14 cellular contexts compared by ENCODE assay signal in genomic region chr6:133893324-133893692, GRCh38. TPM values are rescaled to one million over a fixed set of nuclear protein-coding genes. Genes with fewer than 3 reads are reported as not detected.
DNase-seq lines count a peak whose midpoint lies in the region; ATAC-seq and TF ChIP-seq lines count a peak whose summit lies in the region.
"Had no signal": no experiment of that assay in that cellular context is flagged by ENCODE, and none has a peak within 500 bp of the region (broad histone marks: within the 10 kb centered on the region; RNA-seq: fewer than 3 reads in every experiment).

No MANE protein-coding gene starts in this region.

- H4K20me1 ChIP-seq in GM23338 (replicated peaks; ENCODE audit: insufficient read depth) (no peaks in the 10 kb centered on the region), mammary epithelial cell (ENCODE audit: insufficient read depth, low read length) (no peaks in the 10 kb centered on the region)

- WGBS in mammary epithelial cell (ENCODE audit: low coverage, missing lambda C conversion rate) = 42% methylated on average over 9 of the region's 9 CpGs

- peaks cover 58% of the 10 kb centered on the region for H3K4me1 ChIP-seq in GM23338 (ENCODE audit: insufficient read depth)
- peaks cover 0 to 38% (median 2%) of the 10 kb centered on the region in 4 donors for H3K4me1 ChIP-seq in Peyer's patch
- peaks cover 7% of the 10 kb centered on the region for H3K4me1 ChIP-seq in iPS-15b (ENCODE audit: control insufficient read depth, insufficient read depth, low read length)
- peaks cover 2% of the 10 kb centered on the region for H3K4me1 ChIP-seq in rectal smooth muscle tissue (ENCODE audit: control insufficient read depth, insufficient read depth, low read length)
- no peaks in the 10 kb centered on the region for H3K4me1 ChIP-seq in mammary epithelial cell (ENCODE audit: insufficient read depth, low read length)

- H3K79me2 ChIP-seq in GM23338 (replicated peaks; ENCODE audit: insufficient read depth) = no peaks in the 10 kb centered on the region
- no peaks in the 10 kb centered on the region for H3K79me2 ChIP-seq in mammary epithelial cell (ENCODE audit: insufficient read depth, low read length)

- DNase-seq in GM23338 (ENCODE audit: low spot score) (no peak), Peyer's patch (no peak), mammary epithelial cell (no peak), NCI-H69 (lab: John Stamatoyannopoulos, UW) (no peak), mucosa of gallbladder (ENCODE audit: low spot score) (no peak)
- DNase-seq: activated CD8-positive, alpha-beta memory T cell treated with anti-CD3 and anti-CD28 coated beads for 24 hours; activated naive CD4-positive, alpha-beta T cell treated with Interleukin-2 at 50 U/mL for 16 hours; caudate nucleus; NCI-H1694 treated with DMSO at 0.1 percent for 48 hours; SHP77 treated with DMSO at 0.1 percent for 48 hours had no signal

- H3K4me3 ChIP-seq in GM23338 = peak overlapping the region; percentile 50
- peak overlapping the region in 2 of 4 donors; percentile 34 to 56 for H3K4me3 ChIP-seq in Peyer's patch
- peak overlapping the region; percentile 43 for H3K4me3 ChIP-seq in iPS-15b (ENCODE audit: low read depth, low read length)
- H3K4me3 ChIP-seq in rectal smooth muscle tissue (ENCODE audit: low read length) = peak overlapping the region; percentile 3
- H3K4me3 ChIP-seq in mammary epithelial cell (replicated peaks in 1 of 3; ENCODE audit: insufficient read depth in 1 of 3, low read depth in 2 of 3, low read length in 3 of 3) = no peak overlapping the region
- H3K4me3 ChIP-seq: mucosa of descending colon had no signal

- H3K9me2 ChIP-seq in GM23338 (ENCODE audit: insufficient read depth) = no peaks in the 10 kb centered on the region

- no peak for TF ChIP-seq POLR2A in Peyer's patch (IDR thresholded peaks at IDR 0.05)

- H3K36me3 ChIP-seq in GM23338 (ENCODE audit: insufficient read depth) (no peaks in the 10 kb centered on the region; the same call in 1 of the 2 replicates), Peyer's patch (no peaks in the 10 kb centered on the region), iPS-15b (ENCODE audit: control insufficient read depth, insufficient read depth, low read length) (no peaks in the 10 kb centered on the region), rectal smooth muscle tissue (ENCODE audit: control insufficient read depth, insufficient read depth, low read length) (peaks cover 3% of the 10 kb centered on the region), mammary epithelial cell (ENCODE audit: insufficient read depth, low read length) (no peaks in the 10 kb centered on the region)

- TF ChIP-seq CTCF in GM23338 (conservative IDR thresholded peaks at IDR 0.05; ENCODE audit: low read depth in 2 of 2) (no peak), Peyer's patch (IDR thresholded peaks at IDR 0.05) (no peak), mammary epithelial cell (conservative IDR thresholded peaks at IDR 0.05 in 1 of 2, IDR thresholded peaks at IDR 0.05 in 1 of 2; ENCODE audit: extremely low read depth in 1 of 2, insufficient read depth in 1 of 2, low read depth in 1 of 2, low read length in 2 of 2) (no peak)

- ATAC-seq in GM23338 = no peak
- ATAC-seq: mucosa of descending colon had no signal

- dilution Hi-C loops in mammary epithelial cell (cut with HindIII; ENCODE audit: low sequenced_read_pairs) = no loop called here

- H3K36me3 Mint-ChIP-seq in GM23338 (ENCODE audit: low read depth) = no peaks in the 10 kb centered on the region

- no TSS peak for BruUV-seq in mammary epithelial cell (replicated peaks; lab: Mats Ljungman, UMichigan)

- no peak overlapping the region for H3K27ac ChIP-seq in GM23338 (ENCODE audit: low read depth)
- H3K27ac ChIP-seq in Peyer's patch = peak overlapping the region; percentile 46 to 83 (median 57)
- peak overlapping the region; percentile 70 for H3K27ac ChIP-seq in rectal smooth muscle tissue (ENCODE audit: low read depth, low read length)
- H3K27ac ChIP-seq in mammary epithelial cell (ENCODE audit: insufficient read depth, low read depth, low read length) = no peak overlapping the region
- H3K27ac ChIP-seq: KMS-11 had no signal

- H3K4me3 Mint-ChIP-seq in GM23338 = peak overlapping the region; percentile 69

- no peaks in the 10 kb centered on the region; the same call in 2 of the 3 replicates for H3K9me3 Mint-ChIP-seq in GM23338

- in situ Hi-C loops in mammary epithelial cell (cut with MboI; ENCODE audit: low sequenced_read_pairs in 2 of 2) = loop anchor here in 1 of 2 donors (10.0 kb wide), 1 partner anchor 59 kb away; no protein-coding TSS in a partner anchor

- H3K27me3 ChIP-seq in GM23338 (ENCODE audit: insufficient read depth) (peaks cover 100% of the 10 kb centered on the region), Peyer's patch (peaks cover 0 to 5% of the 10 kb centered on the region in 2 donors), iPS-15b (ENCODE audit: control insufficient read depth, insufficient read depth, low read length) (peaks cover 98% of the 10 kb centered on the region), rectal smooth muscle tissue (ENCODE audit: control insufficient read depth, insufficient read depth, low read length) (peaks cover 39% of the 10 kb centered on the region), mammary epithelial cell (ENCODE audit: insufficient read depth, low read length) (peaks cover 72% of the 10 kb centered on the region)

- H3K27me3 Mint-ChIP-seq in GM23338 (ENCODE audit: insufficient read depth, low read depth, poor library complexity) = peaks cover 87% of the 10 kb centered on the region

- peaks cover 54% of the 10 kb centered on the region for H3K4me1 Mint-ChIP-seq in GM23338

- peaks cover 14% of the 10 kb centered on the region; the same call in 1 of the 2 replicates for H3F3A ChIP-seq in GM23338 (replicated peaks; ENCODE audit: low read depth)

- H3K4me2 ChIP-seq in GM23338 = peak overlapping the region; percentile 73
- no peak overlapping the region for H3K4me2 ChIP-seq in mammary epithelial cell (ENCODE audit: insufficient read depth, low read depth, low read length)
- H3K4me2 ChIP-seq: KMS-11 had no signal

- H3K9ac ChIP-seq in iPS-15b (ENCODE audit: low read depth, low read length) (no peak overlapping the region), rectal smooth muscle tissue (ENCODE audit: low read length) (no peak overlapping the region), mammary epithelial cell (ENCODE audit: insufficient read depth, low read length) (no peak overlapping the region)
- H3K9ac ChIP-seq: KMS-11 had no signal

- CTCF ChIA-PET in mammary epithelial cell (lab: Charles Lee; ENCODE audit: low non-redundant PET) = no interaction called here

- H3K9me3 ChIP-seq in Peyer's patch = no peaks in the 10 kb centered on the region
- no peaks in the 10 kb centered on the region for H3K9me3 ChIP-seq in iPS-15b (ENCODE audit: control insufficient read depth, insufficient read depth, low read length)
- no peaks in the 10 kb centered on the region for H3K9me3 ChIP-seq in mammary epithelial cell (replicated peaks; ENCODE audit: insufficient read depth, low read length)
- H3K9me3 ChIP-seq: mucosa of descending colon had no signal

- intact Hi-C loops in mammary epithelial cell (cut with micrococcal nuclease) = no loop called here

- H3K27ac Mint-ChIP-seq in GM23338 = no peak overlapping the region

- no peak overlapping the region for H2AFZ ChIP-seq in GM23338
- no peak overlapping the region for H2AFZ ChIP-seq in mammary epithelial cell (ENCODE audit: low read depth, low read length)

TF ChIP-seq in GM23338, 12 proteins besides CTCF, POLR2A, EP300 and RAD21 (continues in another document):
- TF ChIP-seq JUNB (IDR thresholded peaks at IDR 0.05; ENCODE audit: unreplicated experiment) = no peak
- TF ChIP-seq, protein P1, sequence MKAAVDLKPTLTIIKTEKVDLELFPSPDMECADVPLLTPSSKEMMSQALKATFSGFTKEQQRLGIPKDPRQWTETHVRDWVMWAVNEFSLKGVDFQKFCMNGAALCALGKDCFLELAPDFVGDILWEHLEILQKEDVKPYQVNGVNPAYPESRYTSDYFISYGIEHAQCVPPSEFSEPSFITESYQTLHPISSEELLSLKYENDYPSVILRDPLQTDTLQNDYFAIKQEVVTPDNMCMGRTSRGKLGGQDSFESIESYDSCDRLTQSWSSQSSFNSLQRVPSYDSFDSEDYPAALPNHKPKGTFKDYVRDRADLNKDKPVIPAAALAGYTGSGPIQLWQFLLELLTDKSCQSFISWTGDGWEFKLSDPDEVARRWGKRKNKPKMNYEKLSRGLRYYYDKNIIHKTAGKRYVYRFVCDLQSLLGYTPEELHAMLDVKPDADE (IDR thresholded peaks at IDR 0.05) = no peak

RNA-seq across cellular contexts. Expression of gene TCF21, which starts 4.4 kb away (rescaled TPM):
- total RNA-seq in GM23338 (2014; rRNA removed; shearing (Covaris generic)) = 0.08 and 0.17 TPM in 2 replicates
- polyA plus RNA-seq in GM23338 (2016; fragmentation: Nextera tagmentation; extraction: Ambion mirVana) = 0.05 and 0.19 TPM in 2 replicates
- total RNA-seq in Peyer's patch = 10 to 100 TPM in 1 of 4 donors, 1 to 10 TPM in 3; 2.5 to 29.7 (median 4.7) TPM
- not detected for total RNA-seq in mammary epithelial cell
- polyA plus RNA-seq in mammary epithelial cell = not detected
- not detected for polyA minus RNA-seq in mammary epithelial cell
- 10.9 TPM for total RNA-seq in mucosa of gallbladder

RNA-seq across cellular contexts. Expression of gene TBPL1, which starts 59.7 kb away (rescaled TPM):
- 72.9 and 94.9 TPM in 2 replicates for total RNA-seq in GM23338 (2014; rRNA removed; shearing (Covaris generic))
- polyA plus RNA-seq in GM23338 (2016; fragmentation: Nextera tagmentation; extraction: Ambion mirVana) (139 and 144 TPM in 2 replicates), mammary epithelial cell (23.7 TPM)
- total RNA-seq in Peyer's patch (10 to 100 TPM in 1 of 4 donors, 1 to 10 TPM in 3; 4.0 to 35.5 (median 6.6) TPM), mammary epithelial cell (10 to 100 TPM; 19.2 to 25.6 TPM), mucosa of gallbladder (24.5 TPM)
- polyA minus RNA-seq in mammary epithelial cell = 1.2 TPM

Comparison
In these comparisons a context has a peak if more than half of its experiments do, and no peak if none do; other contexts are left out.
1. H3K27ac ChIP-seq: peak in Peyer's patch (4 of 4) and rectal smooth muscle tissue (single experiment); none in GM23338 (single experiment) and mammary epithelial cell (single experiment).
2. H3K4me3 ChIP-seq: peak in GM23338 (single experiment), iPS-15b (single experiment) and rectal smooth muscle tissue (single experiment); none in mammary epithelial cell (0 of 3).